9 cellular contexts compared by ENCODE assay signal in the genomic region with DNA sequence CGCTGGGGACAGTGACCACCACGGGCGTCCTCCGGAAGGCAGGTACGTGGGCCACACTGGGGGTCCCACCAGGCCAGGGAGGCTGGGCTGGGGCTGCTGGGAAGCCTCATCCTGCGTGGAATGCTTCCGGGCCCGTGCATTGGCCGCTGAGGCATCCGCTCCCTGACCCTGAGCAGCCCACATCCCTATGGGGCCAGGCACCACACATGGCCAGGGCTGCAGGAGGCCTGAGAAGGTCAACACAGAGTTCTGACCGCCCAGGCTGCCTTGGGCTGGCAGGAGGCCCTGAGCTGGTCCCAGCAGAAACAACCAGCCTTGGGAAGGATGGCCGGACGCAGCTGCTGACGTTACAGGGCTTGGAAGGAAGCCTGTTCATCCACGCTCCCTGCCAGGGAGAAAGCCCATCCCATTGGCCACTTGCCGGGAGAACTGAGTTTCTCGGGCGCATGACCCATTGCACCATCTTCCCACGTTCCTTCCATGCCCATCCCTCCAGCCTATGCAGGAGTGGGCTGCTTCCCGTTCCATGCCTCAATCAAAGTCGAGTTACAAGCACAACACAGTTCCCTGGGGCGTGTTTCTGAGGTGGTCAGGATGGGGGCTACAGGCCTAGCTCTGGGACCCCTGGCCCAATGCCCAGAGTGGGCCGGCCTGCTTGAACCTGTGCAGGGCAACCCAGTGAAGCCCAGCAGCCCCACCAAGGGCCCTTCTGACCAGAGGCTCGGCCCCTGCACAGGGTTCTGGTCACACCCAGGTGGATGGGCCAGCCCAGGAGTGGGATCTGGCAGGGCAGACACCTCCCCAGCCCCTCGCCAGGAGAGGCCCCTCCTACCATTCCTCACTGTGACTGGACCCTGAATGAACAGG. TPM values are rescaled to one million over a fixed set of nuclear protein-coding genes. Genes with fewer than 3 reads are reported as not detected.
DNase-seq lines count a peak whose midpoint lies in the region; ATAC-seq, FAIRE-seq and TF ChIP-seq lines count a peak whose summit lies in the region.
"Had no signal": no experiment of that assay in that cellular context is flagged by ENCODE, and none has a peak within 500 bp of the region (broad histone marks: within the 10 kb centered on the region; RNA-seq: fewer than 3 reads in every experiment).

No MANE protein-coding gene starts in this region.

- no peak for ATAC-seq in GM21367 (IDR thresholded peaks at IDR 0.05; ENCODE audit: unreplicated experiment)
- ATAC-seq in HG02571 (IDR thresholded peaks at IDR 0.05; ENCODE audit: unreplicated experiment) = no peak

- DNase-seq in GM12892 (ENCODE audit: insufficient read length) (peak; percentile 23), caudate nucleus (lab: John Stamatoyannopoulos, UW) (peak in 53 of 61 donors; percentile 11 to 89 (median 61)), hypothalamus (lab: John Stamatoyannopoulos, UW) (peak in 44 of 51 donors; percentile 9 to 93 (median 67)), smooth muscle cell of the brain vasculature (ENCODE audit: low read depth, low spot score) (peak; percentile 80)
- no peak for DNase-seq in stimulated activated CD4-positive, alpha-beta T cell treated with anti-CD3 and anti-CD28 coated beads, Interleukin-4, amount 100 ng/mL, for 1 hour
- no peak for DNase-seq in effector CD8-positive, alpha-beta T cell (lab: John Stamatoyannopoulos, UW)

- FAIRE-seq in GM12892 (lab: Jason Lieb, UNC) = no peak
- FAIRE-seq: H54 had no signal

- no peak for TF ChIP-seq POLR2A in GM12892 (IDR thresholded peaks at IDR 0.05; ENCODE audit: low read depth, low read length)

- peak overlapping the region; percentile 77 for H3K27ac ChIP-seq in caudate nucleus (ENCODE audit: low read depth, low read length)

RNA-seq across cellular contexts. Expression of a gene that starts 31.7 kb away (rescaled TPM):
- polyA plus RNA-seq in GM12892 (2012; ENCODE audit: missing spikeins) = 7.3 TPM

RNA-seq across cellular contexts. Expression of a gene that starts 41.7 kb away (rescaled TPM):
- polyA plus RNA-seq in GM12892 (2012; ENCODE audit: missing spikeins) = 0.55 TPM

Comparison
In these comparisons a context has a peak if more than half of its experiments do, and no peak if none do; other contexts are left out.
1. DNase-seq: peak in GM12892 (single experiment), caudate nucleus (53 of 61), hypothalamus (44 of 51) and smooth muscle cell of the brain vasculature (single experiment); none in stimulated activated CD4-positive, alpha-beta T cell treated with anti-CD3 and anti-CD28 coated beads, Interleukin-4, amount 100 ng/mL, for 1 hour (single experiment) and effector CD8-positive, alpha-beta T cell (single experiment).